13 cellular contexts compared by ENCODE assay signal in the genomic region with DNA sequence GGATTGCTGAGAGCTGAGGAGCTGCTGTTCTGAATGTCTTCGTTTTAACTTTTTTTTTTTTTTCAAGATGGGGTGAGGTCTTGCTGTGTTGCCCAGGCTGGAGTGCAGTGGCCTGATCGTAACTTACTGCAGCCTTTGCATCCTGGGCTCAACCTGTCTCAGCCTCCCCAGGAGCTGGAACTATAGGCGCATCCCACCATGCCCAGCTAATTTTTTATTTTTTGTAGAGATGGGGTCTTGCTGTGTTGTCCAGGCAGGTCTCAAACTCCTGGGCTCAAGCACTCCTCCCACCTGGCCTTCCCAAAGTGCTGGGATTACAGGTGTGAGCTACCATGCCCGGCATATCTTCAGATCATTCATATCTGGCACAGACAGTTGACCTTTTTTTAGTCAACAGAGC. TPM values are rescaled to one million over a fixed set of nuclear protein-coding genes. Genes with fewer than 3 reads are reported as not detected.
DNase-seq lines count a peak whose midpoint lies in the region; ATAC-seq, FAIRE-seq and TF ChIP-seq lines count a peak whose summit lies in the region.
"Had no signal": no experiment of that assay in that cellular context is flagged by ENCODE, and none has a peak within 500 bp of the region (broad histone marks: within the 10 kb centered on the region; RNA-seq: fewer than 3 reads in every experiment).

No MANE protein-coding gene starts in this region.

- TF ChIP-seq CTCF in heart left ventricle (IDR thresholded peaks at IDR 0.05) = no peak
- no peak for TF ChIP-seq CTCF in upper lobe of left lung (IDR thresholded peaks at IDR 0.05)

- H3K4me1 ChIP-seq in heart left ventricle = peaks cover 20 to 81% (median 60%) of the 10 kb centered on the region in 12 donors
- peaks cover 8% of the 10 kb centered on the region in 2 donors for H3K4me1 ChIP-seq in duodenal mucosa (ENCODE audit: control insufficient read depth in 1 of 2, insufficient read depth in 2 of 2, low read length in 2 of 2)
- peaks cover 6 to 11% of the 10 kb centered on the region in 2 donors for H3K4me1 ChIP-seq in muscle layer of duodenum (ENCODE audit: control insufficient read depth in 1 of 2, insufficient read depth in 2 of 2, low read length in 2 of 2)
- H3K4me1 ChIP-seq in upper lobe of left lung = peaks cover 40 to 72% (median 47%) of the 10 kb centered on the region in 4 donors
- H3K4me1 ChIP-seq in small intestine (ENCODE audit: control insufficient read depth in 2 of 2, insufficient read depth in 1 of 2, low read depth in 1 of 2, low read length in 1 of 2) = peaks cover 0 to 8% of the 10 kb centered on the region in 2 donors

- FAIRE-seq in small intestine (lab: Jason Lieb, UNC) = no peak

- TF ChIP-seq EP300 in upper lobe of left lung (IDR thresholded peaks at IDR 0.05) = no peak

- H3K36me3 ChIP-seq in heart left ventricle = no peaks in the 10 kb centered on the region
- H3K36me3 ChIP-seq in duodenal mucosa (ENCODE audit: control insufficient read depth in 1 of 2, insufficient read depth in 2 of 2, low read length in 2 of 2) = no peaks in the 10 kb centered on the region
- H3K36me3 ChIP-seq in muscle layer of duodenum (ENCODE audit: control insufficient read depth in 1 of 2, insufficient read depth in 2 of 2, low read length in 2 of 2) = peaks cover 0 to 6% of the 10 kb centered on the region in 2 donors
- no peaks in the 10 kb centered on the region for H3K36me3 ChIP-seq in upper lobe of left lung
- no peaks in the 10 kb centered on the region for H3K36me3 ChIP-seq in small intestine (ENCODE audit: control insufficient read depth in 2 of 2, insufficient read depth in 2 of 2, low read length in 2 of 2)
- H3K36me3 ChIP-seq: thyroid gland had no signal

- no peak for TF ChIP-seq POLR2A in heart left ventricle (IDR thresholded peaks at IDR 0.05)
- TF ChIP-seq POLR2A in upper lobe of left lung (IDR thresholded peaks at IDR 0.05) = no peak

- DNase-seq in heart left ventricle = no peak
- DNase-seq in left cardiac atrium = no peak
- no peak for DNase-seq in upper lobe of left lung
- no peak for DNase-seq in small intestine
- no peak for DNase-seq in NCI-H128 (lab: John Stamatoyannopoulos, UW; ENCODE audit: unreplicated experiment)
- DNase-seq: activated gamma-delta T cell, DND-41, Kasumi-1, NCI-H2107, thyroid gland had no signal

- 76 to 82% (median 78%) methylated on average over 4 of the region's 4 CpGs for WGBS in heart left ventricle, 4 donors
- 65 to 84% methylated on average over 4 of the region's 4 CpGs for WGBS in upper lobe of left lung, 2 donors
- WGBS in small intestine, 3 donors = 63 to 73% (median 71%) methylated on average over 4 of the region's 4 CpGs

- H3K9me3 ChIP-seq in heart left ventricle (no peaks in the 10 kb centered on the region), duodenal mucosa (ENCODE audit: control insufficient read depth in 1 of 2, low read length in 2 of 2) (no peaks in the 10 kb centered on the region), muscle layer of duodenum (ENCODE audit: control insufficient read depth in 1 of 2, low read length in 2 of 2) (no peaks in the 10 kb centered on the region), upper lobe of left lung (no peaks in the 10 kb centered on the region), small intestine (ENCODE audit: control insufficient read depth, low read depth) (no peaks in the 10 kb centered on the region)
- H3K9me3 ChIP-seq: thyroid gland had no signal

- no peaks in the 10 kb centered on the region for H3K27me3 ChIP-seq in heart left ventricle
- H3K27me3 ChIP-seq in duodenal mucosa (ENCODE audit: control insufficient read depth in 1 of 2, insufficient read depth in 2 of 2, low read length in 2 of 2) = no peaks in the 10 kb centered on the region
- H3K27me3 ChIP-seq in muscle layer of duodenum (ENCODE audit: low read depth, low read length) = no peaks in the 10 kb centered on the region
- no peaks in the 10 kb centered on the region for H3K27me3 ChIP-seq in upper lobe of left lung
- H3K27me3 ChIP-seq in small intestine (ENCODE audit: control insufficient read depth in 2 of 2, insufficient read depth in 2 of 2, low read length in 2 of 2) = no peaks in the 10 kb centered on the region
- H3K27me3 ChIP-seq: thyroid gland had no signal

- ATAC-seq in heart left ventricle (no peak), left cardiac atrium (no peak), upper lobe of left lung (ENCODE audit: low FRiP score in 2 of 2) (no peak), GM18873 (IDR thresholded peaks at IDR 0.05; ENCODE audit: low FRiP score, unreplicated experiment) (no peak)

- H3K4me3 ChIP-seq in heart left ventricle (no peak overlapping the region), duodenal mucosa (ENCODE audit: low read depth in 1 of 2, low read length in 2 of 2) (no peak overlapping the region), muscle layer of duodenum (ENCODE audit: low read depth in 1 of 2, low read length in 2 of 2) (no peak overlapping the region), upper lobe of left lung (no peak overlapping the region), small intestine (ENCODE audit: low read depth in 1 of 2, low read length in 2 of 2) (peak overlapping the region in 1 of 2 donors; percentile 7)
- H3K4me3 ChIP-seq: thyroid gland had no signal

- peak overlapping the region in 1 of 2 donors; percentile 11 for H3K9ac ChIP-seq in duodenal mucosa (ENCODE audit: low read depth in 1 of 2, low read length in 2 of 2)

- intact Hi-C loops in heart left ventricle (cut with DNase I) (loop anchor here in 4 of 10 donors (5.0 to 10.0 kb wide), 3 partner anchors 37 to 45 kb away; a partner anchor contains a TSS), left cardiac atrium (cut with DNase I) (loop anchor here in 1 of 2 donors (5.0 kb wide), 1 partner anchor 42 kb away; no protein-coding TSS in a partner anchor)

- H3K27ac ChIP-seq in heart left ventricle (peak overlapping the region in 10 of 12 donors; percentile 46 to 90 (median 56)), duodenal mucosa (ENCODE audit: low read depth, low read length) (peak overlapping the region; percentile 13), muscle layer of duodenum (ENCODE audit: low read length) (peak overlapping the region; percentile 90), upper lobe of left lung (peak overlapping the region; percentile 15 to 67 (median 54)), small intestine (ENCODE audit: low read depth in 1 of 2, low read length in 1 of 2) (peak overlapping the region in 1 of 2 donors; percentile 72)

RNA-seq across cellular contexts. Expression of a gene that starts 46.5 kb away (rescaled TPM):
- total RNA-seq in heart left ventricle = 10 to 100 TPM; 45.4 to 99.1 (median 63.2) TPM
- 10 to 100 TPM; 35.2 to 50.9 TPM for polyA plus RNA-seq in heart left ventricle
- 10 to 100 TPM; 50.4 to 60.8 TPM for total RNA-seq in left cardiac atrium
- 100 to 1,000 TPM; 138 to 408 (median 156) TPM for total RNA-seq in upper lobe of left lung
- polyA plus RNA-seq in small intestine = 10 to 100 TPM; 13.2 to 26.6 (median 19.9) TPM
